In genomic region chr15:66953523-66954229, GRCh38 we compare ENCODE assay signal across 22 cellular contexts.
DNase-seq lines count a peak whose midpoint lies in the region; ATAC-seq and TF ChIP-seq lines count a peak whose summit lies in the region.
"Had no signal": no experiment of that assay in that cellular context is flagged by ENCODE, and none has a peak within 500 bp of the region (broad histone marks: within the 10 kb centered on the region; RNA-seq: fewer than 3 reads in every experiment).

No MANE protein-coding gene starts in this region.

- no peak overlapping the region for H3K4me3 Mint-ChIP-seq in nephron progenitor cell
- H3K4me3 Mint-ChIP-seq in CD8-positive, alpha-beta T cell, result no peak overlapping the region

- H3K27me3 Mint-ChIP-seq in nephron progenitor cell (ENCODE audit: low read depth, poor library complexity), result peaks cover 34% of the 10 kb centered on the region
- peaks cover 3% of the 10 kb centered on the region for H3K27me3 Mint-ChIP-seq in CD8-positive, alpha-beta T cell (ENCODE audit: low read depth)

- POLR2A ChIA-PET in Panc1 (lab: Charles Lee), result interaction anchor here (0.5 to 0.6 kb wide), 2 partner anchors 13 to 118 kb away, joined by 3 read pairs; no protein-coding TSS in a partner anchor
- POLR2A ChIA-PET in CD8-positive, alpha-beta T cell (lab: Charles Lee), result no interaction called here

- peaks cover 3% of the 10 kb centered on the region; the same call in 1 of the 2 replicates for H3K9me3 ChIP-seq in Panc1 (ENCODE audit: control insufficient read depth, insufficient read depth, low read depth, low read length)
- no peaks in the 10 kb centered on the region for H3K9me3 ChIP-seq in CD8-positive, alpha-beta T cell (ENCODE audit: low read length)
- H3K9me3 ChIP-seq: SJCRH30 had no signal

- H3K9me3 Mint-ChIP-seq in nephron progenitor cell, result no peaks in the 10 kb centered on the region
- H3K9me3 Mint-ChIP-seq in CD8-positive, alpha-beta T cell, result no peaks in the 10 kb centered on the region

- no TSS peak for BruUV-seq in Panc1 (replicated peaks; lab: Mats Ljungman, UMichigan)

- DNase-seq in Caki2 (ENCODE audit: low read depth) (peak; percentile 90), Panc1 (ENCODE audit: low read depth, low spot score) (no peak), kidney tubule cell (ENCODE audit: low spot score) (peak; percentile 62), nephron progenitor cell (no peak), GM13977 (ENCODE audit: low spot score) (no peak)
- no peak for DNase-seq in CD8-positive, alpha-beta T cell
- DNase-seq: DMS53; KBM-7; MM.1S; NCI-H1048; NCI-H1417 treated with DMSO at 0.1 percent for 48 hours; NCI-H1694 treated with DMSO at 0.1 percent for 48 hours; NCI-H2081; NCI-H510A treated with DMSO at 0.1 percent for 48 hours; NCI-H82; NK-92 treated with Interleukin-12 subunit alpha and Interleukin-12 subunit beta, amount 100 ng/mL, for 24 hours; SJCRH30 had no signal

- peak overlapping the region; percentile 11 for H3K27ac Mint-ChIP-seq in nephron progenitor cell
- H3K27ac Mint-ChIP-seq in CD8-positive, alpha-beta T cell, result no peak overlapping the region

- ATAC-seq in Panc1, result no peak
- no peak for ATAC-seq in GM18907 (IDR thresholded peaks at IDR 0.05; ENCODE audit: unreplicated experiment)
- ATAC-seq in HG02970 (IDR thresholded peaks at IDR 0.05; ENCODE audit: low FRiP score, unreplicated experiment), result no peak
- no peak for ATAC-seq in CD8-positive, alpha-beta T cell
- ATAC-seq: PC-3, Right ventricle myocardium inferior, SK-N-SH treated with all-trans-retinoic acid at 6 μM for 48 hours had no signal

- H3K36me3 ChIP-seq in Panc1 (ENCODE audit: control insufficient read depth, insufficient read depth, low read length), result no peaks in the 10 kb centered on the region
- no peaks in the 10 kb centered on the region for H3K36me3 ChIP-seq in CD8-positive, alpha-beta T cell (ENCODE audit: insufficient read depth, low read length)
- H3K36me3 ChIP-seq: SJCRH30 had no signal

- H3K36me3 Mint-ChIP-seq in nephron progenitor cell (ENCODE audit: low read depth), result no peaks in the 10 kb centered on the region
- H3K36me3 Mint-ChIP-seq in CD8-positive, alpha-beta T cell, result no peaks in the 10 kb centered on the region

- H3K4me1 ChIP-seq in Panc1 (ENCODE audit: control insufficient read depth, insufficient read depth, low read length), result peaks cover 13% of the 10 kb centered on the region
- no peaks in the 10 kb centered on the region for H3K4me1 ChIP-seq in CD8-positive, alpha-beta T cell (ENCODE audit: insufficient read depth, low read length)

- intact Hi-C loops in Panc1 (cut with micrococcal nuclease; ENCODE audit: unreplicated experiment), result no loop called here
- intact Hi-C loops in CD8-positive, alpha-beta T cell (cut with DNase I, micrococcal nuclease), result no loop called here

- no peak overlapping the region for H3K4me3 ChIP-seq in Panc1 (ENCODE audit: low read depth in 2 of 2, low read length in 2 of 2)
- no peak overlapping the region for H3K4me3 ChIP-seq in CD8-positive, alpha-beta T cell (ENCODE audit: low read depth, low read length)
- H3K4me3 ChIP-seq: SJCRH30 had no signal

- TF ChIP-seq CTCF in Panc1 (IDR thresholded peaks at IDR 0.05), result no peak
- TF ChIP-seq CTCF in nephron progenitor cell (IDR thresholded peaks at IDR 0.05), result no peak
- TF ChIP-seq CTCF in GM13977 (IDR thresholded peaks at IDR 0.05; ENCODE audit: extremely low read depth, insufficient read depth, missing control alignments), result no peak
- no peak for TF ChIP-seq CTCF in CD8-positive, alpha-beta T cell (IDR thresholded peaks at IDR 0.05)

- in situ Hi-C loops in Caki2 (cut with HindIII; ENCODE audit: low pct_unique_long_range_greater_than_20kb, low sequenced_read_pairs) (no loop called here), Panc1 (cut with HindIII; ENCODE audit: low pct_unique_long_range_greater_than_20kb, low sequenced_read_pairs) (no loop called here), GM13977 (cut with MboI; ENCODE audit: low pct_unique_long_range_greater_than_20kb, low sequenced_read_pairs, unreplicated experiment) (loop anchor here (10.0 kb wide), 1 partner anchor 251 kb away; no protein-coding TSS in a partner anchor)

- CTCF ChIA-PET in Panc1 (lab: Charles Lee), result no interaction called here
- CTCF ChIA-PET in CD8-positive, alpha-beta T cell (lab: Charles Lee), result no interaction called here

- peak overlapping the region; percentile 67; the same call in 1 of the 2 replicates for H3K27ac ChIP-seq in Panc1 (ENCODE audit: low read length)
- no peak overlapping the region for H3K27ac ChIP-seq in CD8-positive, alpha-beta T cell (ENCODE audit: low read depth, low read length)
- H3K27ac ChIP-seq: SJCRH30 had no signal

- H3K27me3 ChIP-seq in Panc1 (ENCODE audit: control insufficient read depth, insufficient read depth, low read length), result no peaks in the 10 kb centered on the region
- H3K27me3 ChIP-seq in CD8-positive, alpha-beta T cell (ENCODE audit: insufficient read depth, low read length), result no peaks in the 10 kb centered on the region
- H3K27me3 ChIP-seq: SJCRH30 had no signal

- peaks cover 22% of the 10 kb centered on the region for H3K4me1 Mint-ChIP-seq in nephron progenitor cell
- H3K4me1 Mint-ChIP-seq in CD8-positive, alpha-beta T cell (ENCODE audit: low read depth), result no peaks in the 10 kb centered on the region

Comparison
In these comparisons a context has a peak if more than half of its experiments do, and no peak if none do; other contexts are left out.
1. DNase-seq: peak in Caki2 (single experiment) and kidney tubule cell (single experiment); none in Panc1 (single experiment), nephron progenitor cell (single experiment), GM13977 (single experiment) and CD8-positive, alpha-beta T cell (0 of 7).